10 cellular contexts compared by ENCODE assay signal in genomic region chr1:171985639-171986038, GRCh38.
DNase-seq lines count a peak whose midpoint lies in the region; ATAC-seq, FAIRE-seq and TF ChIP-seq lines count a peak whose summit lies in the region.
"Had no signal": no experiment of that assay in that cellular context is flagged by ENCODE, and none has a peak within 500 bp of the region (broad histone marks: within the 10 kb centered on the region; RNA-seq: fewer than 3 reads in every experiment).

No MANE protein-coding gene starts in this region.

- H3K27ac Mint-ChIP-seq in neural crest cell (ENCODE audit: unreplicated experiment) = no peak overlapping the region
- H3K27ac Mint-ChIP-seq in activated T-helper 17 cell treated with anti-CD3 and anti-CD28 coated beads, Interleukin-2, amount 50 U/mL, for 72 hours = no peak overlapping the region

- TF ChIP-seq CTCF in GM12878 (IDR thresholded peaks at IDR 0.05 in 2 of 3, conservative IDR thresholded peaks at IDR 0.05 in 1 of 3; ENCODE audit: control insufficient read depth in 2 of 3, extremely low read depth in 1 of 3, insufficient read depth in 1 of 3, low read depth in 3 of 3, low read length in 3 of 3) (peak in 2 of 3 experiments; percentile 27 to 38; a peak in 3 of 6 replicates), neural crest cell (conservative IDR thresholded peaks at IDR 0.05) (peak; percentile 38), GM20000 (IDR thresholded peaks at IDR 0.05; ENCODE audit: extremely low read depth, missing control alignments) (no peak)

- ATAC-seq in GM12878 (peak; percentile 81), HG02938 (IDR thresholded peaks at IDR 0.05; ENCODE audit: unreplicated experiment) (no peak)
- ATAC-seq in activated T-helper 17 cell treated with anti-CD3 and anti-CD28 coated beads, Interleukin-2, amount 50 U/mL, for 72 hours (replicated peaks) = no peak

- H3K9ac ChIP-seq in GM12878 (ENCODE audit: control insufficient read depth, insufficient read depth, low read length) = no peak overlapping the region

- no peaks in the 10 kb centered on the region for H3K27me3 Mint-ChIP-seq in neural crest cell (ENCODE audit: low read depth)
- H3K27me3 Mint-ChIP-seq in activated T-helper 17 cell treated with anti-CD3 and anti-CD28 coated beads, Interleukin-2, amount 50 U/mL, for 72 hours = peaks cover 9% of the 10 kb centered on the region

- H3K79me2 ChIP-seq in GM12878 (ENCODE audit: control insufficient read depth, insufficient read depth, low read length) = no peaks in the 10 kb centered on the region

- in situ Hi-C loops in GM12878 (cut with MboI) = no loop called here

- intact Hi-C loops in GM12878 (cut with micrococcal nuclease; ENCODE audit: unreplicated experiment) = loop anchor here (1.0 to 2.0 kb wide), 2 partner anchors 184 to 331 kb away; no protein-coding TSS in a partner anchor

- DNase-seq in DMS 273 (lab: John Stamatoyannopoulos, UW; ENCODE audit: unreplicated experiment) (peak; percentile 41), DMS 273 treated with DMSO at 0.1 percent for 48 hours (lab: John Stamatoyannopoulos, UW) (no peak), Kasumi-1 (lab: John Stamatoyannopoulos, UW) (peak; percentile 26 to 43), GM12878 (ENCODE audit: low read depth, low spot score) (no peak), neural crest cell (ENCODE audit: low read depth, low spot score) (peak; percentile 6), GM20000 (ENCODE audit: low spot score) (no peak)
- DNase-seq: uterus had no signal

- H3K27me3 ChIP-seq in GM12878 (replicated peaks in 1 of 2; ENCODE audit: control insufficient read depth in 2 of 2, insufficient read depth in 2 of 2, low read length in 1 of 2) = no peaks in the 10 kb centered on the region; a peak in 2 of 4 replicates
- H3K27me3 ChIP-seq: uterus had no signal

- 32% methylated on average over 2 of the region's 2 CpGs for WGBS in GM12878 (ENCODE audit: insufficient coverage, insufficient replicate concordance, low lambda C conversion rate, missing lambda C conversion rate)

- SMC1A ChIA-PET in GM12878 (lab: Charles Lee; ENCODE audit: uncharacterized antibody, unreplicated experiment) = interaction anchor here (0.7 to 9.3 kb wide), 14 partner anchors 13 to 534 kb away, joined by 3 to 142 read pairs (median 4); partner anchors contain the start of gene MYOCOS

- CTCF ChIA-PET in GM12878 (lab: Yijun Ruan, JAX) = interaction anchor here (0.7 to 14.3 kb wide), 32 partner anchors 9 to 905 kb away, joined by 3 to 322 read pairs (median 4); partner anchors contain the start of gene PRRC2C

- no peak for TF ChIP-seq EP300 in GM12878 (IDR thresholded peaks at IDR 0.05; ENCODE audit: borderline replicate concordance in 1 of 2, control insufficient read depth in 1 of 2, low read depth in 2 of 2, low read length in 2 of 2)

- no peaks in the 10 kb centered on the region for H3K9me3 ChIP-seq in GM12878 (replicated peaks; ENCODE audit: control insufficient read depth, insufficient read depth, low read length)
- H3K9me3 ChIP-seq: uterus had no signal

- H3K36me3 Mint-ChIP-seq in neural crest cell (ENCODE audit: low read depth) = no peaks in the 10 kb centered on the region
- H3K36me3 Mint-ChIP-seq in activated T-helper 17 cell treated with anti-CD3 and anti-CD28 coated beads, Interleukin-2, amount 50 U/mL, for 72 hours (ENCODE audit: low read depth) = no peaks in the 10 kb centered on the region

- POLR2A ChIA-PET in GM12878 (lab: Charles Lee) = interaction anchor here (1.0 kb wide), 1 partner anchor 182 kb away, joined by 3 read pairs; no protein-coding TSS in a partner anchor

- RAD21 ChIA-PET in GM12878 (lab: Charles Lee; ENCODE audit: unreplicated experiment) = interaction anchor here (1.1 to 7.8 kb wide), 7 partner anchors 15 to 414 kb away, joined by 3 to 87 read pairs (median 6); no protein-coding TSS in a partner anchor

- H3K4me2 ChIP-seq in GM12878 (ENCODE audit: control insufficient read depth, insufficient read depth) = no peak overlapping the region

- H3K4me1 Mint-ChIP-seq in neural crest cell = peaks cover 5% of the 10 kb centered on the region
- no peaks in the 10 kb centered on the region for H3K4me1 Mint-ChIP-seq in activated T-helper 17 cell treated with anti-CD3 and anti-CD28 coated beads, Interleukin-2, amount 50 U/mL, for 72 hours

- TF ChIP-seq RAD21 in GM12878 (IDR thresholded peaks at IDR 0.05; ENCODE audit: insufficient read depth, low read depth, low read length) = no peak

- H3K9me3 Mint-ChIP-seq in neural crest cell = no peaks in the 10 kb centered on the region
- H3K9me3 Mint-ChIP-seq in activated T-helper 17 cell treated with anti-CD3 and anti-CD28 coated beads, Interleukin-2, amount 50 U/mL, for 72 hours = no peaks in the 10 kb centered on the region

- TF ChIP-seq POLR2A in GM12878 (IDR thresholded peaks at IDR 0.05; ENCODE audit: low read depth, low read length) = no peak

- H3K36me3 ChIP-seq in GM12878 (ENCODE audit: control insufficient read depth in 2 of 2, insufficient read depth in 2 of 2, low read length in 1 of 2) = no peaks in the 10 kb centered on the region
- H3K36me3 ChIP-seq: uterus had no signal

- no peak overlapping the region for H3K4me3 ChIP-seq in GM12878
- H3K4me3 ChIP-seq: uterus had no signal

- no peaks in the 10 kb centered on the region for H3K4me1 ChIP-seq in GM12878 (ENCODE audit: control insufficient read depth, insufficient read depth, low read length)
- H3K4me1 ChIP-seq: uterus had no signal

- H2AFZ ChIP-seq in GM12878 (ENCODE audit: control insufficient read depth, low read depth, low read length) = no peak overlapping the region

- no peak overlapping the region for H3K27ac ChIP-seq in GM12878 (ENCODE audit: control insufficient read depth, insufficient read depth)
- H3K27ac ChIP-seq: 22Rv1, uterus had no signal

- no peak overlapping the region for H3K4me3 Mint-ChIP-seq in neural crest cell
- no peak overlapping the region for H3K4me3 Mint-ChIP-seq in activated T-helper 17 cell treated with anti-CD3 and anti-CD28 coated beads, Interleukin-2, amount 50 U/mL, for 72 hours

- no peaks in the 10 kb centered on the region for H4K20me1 ChIP-seq in GM12878 (ENCODE audit: control insufficient read depth, insufficient read depth)

- BruUV-seq in GM12878 (replicated peaks; lab: Mats Ljungman, UMichigan) = no TSS peak

- no peak for FAIRE-seq in GM12878 (lab: Jason Lieb, UNC)

TF ChIP-seq in GM12878, 131 proteins besides CTCF, POLR2A, EP300 and RAD21:
- no peak for TF ChIP-seq BRCA1 (IDR thresholded peaks at IDR 0.05; ENCODE audit: low read depth, low read length)
- no peak for TF ChIP-seq E2F8 (IDR thresholded peaks at IDR 0.05; ENCODE audit: low read depth, partially characterized antibody)
- no peak for TF ChIP-seq ESRRA (IDR thresholded peaks at IDR 0.05; ENCODE audit: low read length)
- no peak for TF ChIP-seq ZSCAN29 (IDR thresholded peaks at IDR 0.05)
- no peak for TF ChIP-seq SMARCA5 (IDR thresholded peaks at IDR 0.05)

Comparison
In these comparisons a context has a peak if more than half of its experiments do, and no peak if none do; other contexts are left out.
1. DNase-seq: peak in DMS 273 (single experiment), Kasumi-1 (2 of 2) and neural crest cell (single experiment); none in DMS 273 treated with DMSO at 0.1 percent for 48 hours (single experiment), GM12878 (single experiment) and GM20000 (single experiment).